ENCODE assay signal across 8 cellular contexts in the genomic region with DNA sequence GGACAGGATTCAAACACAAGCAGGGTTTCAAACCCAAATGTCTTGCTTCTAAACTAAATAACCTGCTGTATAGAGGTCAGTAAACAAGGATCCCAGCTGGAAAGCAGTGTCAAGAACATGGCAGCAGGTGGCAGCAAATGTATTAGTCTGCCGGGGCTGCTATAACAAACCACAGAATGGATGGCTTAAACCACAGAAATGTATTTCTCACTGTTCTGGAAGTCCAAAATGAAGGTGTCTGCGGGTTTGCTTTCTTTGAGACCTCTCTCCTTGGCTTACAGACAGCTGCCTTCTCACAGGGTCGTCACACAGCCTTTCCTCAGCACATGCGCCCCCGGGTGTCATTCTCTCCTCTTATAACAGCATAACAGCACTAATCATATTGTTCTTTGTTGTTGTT.
DNase-seq lines count a peak whose midpoint lies in the region; ATAC-seq and TF ChIP-seq lines count a peak whose summit lies in the region.

No MANE protein-coding gene starts in this region.

- H3K9me3 Mint-ChIP-seq in stimulated activated naive B cell treated with anti-CD40 and anti-IgM and Interleukin-4, amounts not matched to agents 10 μg/mL and 1 μg/mL and 100 μg/mL, for 72 hours: no peaks in the 10 kb centered on the region

- no peaks in the 10 kb centered on the region for H3K4me1 Mint-ChIP-seq in stimulated activated naive B cell treated with anti-CD40 and anti-IgM and Interleukin-4, amounts not matched to agents 10 μg/mL and 1 μg/mL and 100 μg/mL, for 72 hours

- H3K27ac Mint-ChIP-seq in stimulated activated naive B cell treated with anti-CD40 and anti-IgM and Interleukin-4, amounts not matched to agents 10 μg/mL and 1 μg/mL and 100 μg/mL, for 72 hours: no peak overlapping the region

- DNase-seq in CMK (ENCODE audit: low read depth) (peak; percentile 18), LoVo (ENCODE audit: low spot score) (peak; percentile 61), left ventricle myocardium superior (no peak), DMS153 treated with DMSO at 0.1 percent for 48 hours (lab: John Stamatoyannopoulos, UW; ENCODE audit: unreplicated experiment) (no peak)
- peak; percentile 1 for DNase-seq in stimulated activated naive B cell treated with anti-CD40 and anti-IgM and Interleukin-4, amounts not matched to agents 10 μg/mL and 1 μg/mL and 100 μg/mL, for 72 hours
- no peak for DNase-seq in activated CD4-positive, CD25-positive, alpha-beta regulatory T cell (lab: John Stamatoyannopoulos, UW)

- intact Hi-C loops in left ventricle myocardium superior (cut with micrococcal nuclease): loop anchor here (10.0 kb wide), 2 partner anchors 128 to 272 kb away; no protein-coding TSS in a partner anchor

- no peaks in the 10 kb centered on the region for H3K36me3 Mint-ChIP-seq in stimulated activated naive B cell treated with anti-CD40 and anti-IgM and Interleukin-4, amounts not matched to agents 10 μg/mL and 1 μg/mL and 100 μg/mL, for 72 hours

- H3K4me3 Mint-ChIP-seq in stimulated activated naive B cell treated with anti-CD40 and anti-IgM and Interleukin-4, amounts not matched to agents 10 μg/mL and 1 μg/mL and 100 μg/mL, for 72 hours: no peak overlapping the region

- peak; percentile 90 for ATAC-seq in GM18868 (IDR thresholded peaks at IDR 0.05; ENCODE audit: unreplicated experiment)
- ATAC-seq in left ventricle myocardium superior: peak; percentile 52
- peak; percentile 64 for ATAC-seq in stimulated activated naive B cell treated with anti-CD40 and anti-IgM and Interleukin-4, amounts not matched to agents 10 μg/mL and 1 μg/mL and 100 μg/mL, for 72 hours (replicated peaks)

- peaks cover 11% of the 10 kb centered on the region in 2 donors for H3K27me3 Mint-ChIP-seq in stimulated activated naive B cell treated with anti-CD40 and anti-IgM and Interleukin-4, amounts not matched to agents 10 μg/mL and 1 μg/mL and 100 μg/mL, for 72 hours

- peak overlapping the region; percentile 20; the same call in 1 of the 2 replicates for H3K27ac ChIP-seq in VCaP

- peak; percentile 88 for TF ChIP-seq CTCF in VCaP (conservative IDR thresholded peaks at IDR 0.05)

Comparison
In these comparisons a context has a peak if more than half of its experiments do, and no peak if none do; other contexts are left out.
1. DNase-seq: peak in CMK (single experiment), LoVo (single experiment) and stimulated activated naive B cell treated with anti-CD40 and anti-IgM and Interleukin-4, amounts not matched to agents 10 μg/mL and 1 μg/mL and 100 μg/mL, for 72 hours (single experiment); none in left ventricle myocardium superior (single experiment), activated CD4-positive, CD25-positive, alpha-beta regulatory T cell (0 of 4) and DMS153 treated with DMSO at 0.1 percent for 48 hours (single experiment).
2. Peak in every context shown above with its lines, with median percentiles within 50 percentile points of each other: ATAC-seq.